ENCODE assay signal across 1 cellular context in the genomic region with DNA sequence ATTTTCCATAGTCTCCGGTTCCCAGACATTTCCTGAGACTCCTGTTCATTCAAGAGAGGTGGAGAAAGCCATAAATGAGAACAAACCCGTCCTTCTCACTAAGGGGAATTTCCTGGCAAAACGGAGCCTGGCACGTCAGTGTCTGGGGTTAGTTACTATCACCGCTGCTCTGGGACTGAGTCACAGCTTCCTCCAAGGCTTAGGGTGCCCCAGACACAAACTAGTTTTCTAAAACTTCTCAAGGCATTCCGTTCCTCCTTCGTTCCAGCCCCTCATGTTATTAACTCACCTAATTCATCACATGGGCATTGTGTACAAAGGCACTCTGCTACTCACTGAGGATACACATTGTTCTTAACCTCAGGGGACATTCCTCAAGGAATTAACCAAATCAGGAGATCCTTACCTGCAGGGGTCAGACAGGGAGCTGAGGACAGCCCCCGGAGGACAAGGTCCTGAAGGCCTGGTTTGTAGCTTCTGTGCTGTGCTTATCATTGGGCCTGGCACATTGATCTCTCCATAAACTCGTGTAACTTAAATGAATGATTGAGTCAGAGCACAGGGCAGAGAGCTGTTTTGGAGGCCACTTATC.
TF ChIP-seq lines count a peak whose summit lies in the region.

No MANE protein-coding gene starts in this region.

TF ChIP-seq in GM12878, 131 proteins besides CTCF, POLR2A, EP300 and RAD21 (continued from another document and continues in another):
- TF ChIP-seq ZNF207 (IDR thresholded peaks at IDR 0.05; ENCODE audit: borderline replicate concordance) (no peak), FOXK2 (IDR thresholded peaks at IDR 0.05) (no peak), RELA (IDR thresholded peaks at IDR 0.05; ENCODE audit: borderline replicate concordance, partially characterized antibody) (peak; percentile 81), SIX5 (IDR thresholded peaks at IDR 0.05; ENCODE audit: low read depth, low read length, severe bottlenecking) (no peak), CHD2 (IDR thresholded peaks at IDR 0.05; ENCODE audit: borderline replicate concordance, low read depth, low read length) (no peak), SPI1 (IDR thresholded peaks at IDR 0.05; ENCODE audit: borderline replicate concordance, insufficient read depth, low read depth, low read length) (no peak), CHD4 (IDR thresholded peaks at IDR 0.05) (no peak), SMARCA5 (IDR thresholded peaks at IDR 0.05) (no peak), BCL11A (IDR thresholded peaks at IDR 0.05; ENCODE audit: low read depth, low read length) (peak; percentile 55; the same call in 1 of the 2 replicates), ZNF24 (IDR thresholded peaks at IDR 0.05) (no peak), ZBED1 (IDR thresholded peaks at IDR 0.05; ENCODE audit: borderline replicate concordance) (no peak; the same call in 1 of the 2 replicates), KDM1A (IDR thresholded peaks at IDR 0.05; ENCODE audit: borderline replicate concordance) (no peak), NFYA (IDR thresholded peaks at IDR 0.05; ENCODE audit: borderline replicate concordance, low read depth, low read length) (no peak), YY1 (IDR thresholded peaks at IDR 0.05; ENCODE audit: low read depth, low read length) (no peak), IKZF1 (conservative IDR thresholded peaks at IDR 0.05) (peak; percentile 84), ZZZ3 (IDR thresholded peaks at IDR 0.05; ENCODE audit: control insufficient read depth, insufficient read length, low read depth) (no peak), WRNIP1 (IDR thresholded peaks at IDR 0.05; ENCODE audit: borderline replicate concordance, low read depth, low read length) (no peak), SMAD5 (IDR thresholded peaks at IDR 0.05; ENCODE audit: low read depth) (no peak), NR2C1 (IDR thresholded peaks at IDR 0.05) (no peak), TAF1 (IDR thresholded peaks at IDR 0.05; ENCODE audit: borderline replicate concordance, low read depth, low read length) (no peak), POLR2AphosphoS2 (IDR thresholded peaks at IDR 0.05; ENCODE audit: low read depth, low read length) (no peak), KLF5 (IDR thresholded peaks at IDR 0.05; ENCODE audit: partially characterized antibody) (no peak), BRCA1 (IDR thresholded peaks at IDR 0.05; ENCODE audit: low read depth, low read length) (no peak), NFXL1 (IDR thresholded peaks at IDR 0.05; ENCODE audit: borderline replicate concordance) (no peak), EED (IDR thresholded peaks at IDR 0.05; ENCODE audit: low read depth) (peak; percentile 95), CEBPB (IDR thresholded peaks at IDR 0.05; ENCODE audit: borderline replicate concordance in 1 of 2, low read depth in 2 of 2, low read length in 2 of 2) (no peak), GABPA (IDR thresholded peaks at IDR 0.05; ENCODE audit: low read depth) (no peak)
- TF ChIP-seq, protein P1, sequence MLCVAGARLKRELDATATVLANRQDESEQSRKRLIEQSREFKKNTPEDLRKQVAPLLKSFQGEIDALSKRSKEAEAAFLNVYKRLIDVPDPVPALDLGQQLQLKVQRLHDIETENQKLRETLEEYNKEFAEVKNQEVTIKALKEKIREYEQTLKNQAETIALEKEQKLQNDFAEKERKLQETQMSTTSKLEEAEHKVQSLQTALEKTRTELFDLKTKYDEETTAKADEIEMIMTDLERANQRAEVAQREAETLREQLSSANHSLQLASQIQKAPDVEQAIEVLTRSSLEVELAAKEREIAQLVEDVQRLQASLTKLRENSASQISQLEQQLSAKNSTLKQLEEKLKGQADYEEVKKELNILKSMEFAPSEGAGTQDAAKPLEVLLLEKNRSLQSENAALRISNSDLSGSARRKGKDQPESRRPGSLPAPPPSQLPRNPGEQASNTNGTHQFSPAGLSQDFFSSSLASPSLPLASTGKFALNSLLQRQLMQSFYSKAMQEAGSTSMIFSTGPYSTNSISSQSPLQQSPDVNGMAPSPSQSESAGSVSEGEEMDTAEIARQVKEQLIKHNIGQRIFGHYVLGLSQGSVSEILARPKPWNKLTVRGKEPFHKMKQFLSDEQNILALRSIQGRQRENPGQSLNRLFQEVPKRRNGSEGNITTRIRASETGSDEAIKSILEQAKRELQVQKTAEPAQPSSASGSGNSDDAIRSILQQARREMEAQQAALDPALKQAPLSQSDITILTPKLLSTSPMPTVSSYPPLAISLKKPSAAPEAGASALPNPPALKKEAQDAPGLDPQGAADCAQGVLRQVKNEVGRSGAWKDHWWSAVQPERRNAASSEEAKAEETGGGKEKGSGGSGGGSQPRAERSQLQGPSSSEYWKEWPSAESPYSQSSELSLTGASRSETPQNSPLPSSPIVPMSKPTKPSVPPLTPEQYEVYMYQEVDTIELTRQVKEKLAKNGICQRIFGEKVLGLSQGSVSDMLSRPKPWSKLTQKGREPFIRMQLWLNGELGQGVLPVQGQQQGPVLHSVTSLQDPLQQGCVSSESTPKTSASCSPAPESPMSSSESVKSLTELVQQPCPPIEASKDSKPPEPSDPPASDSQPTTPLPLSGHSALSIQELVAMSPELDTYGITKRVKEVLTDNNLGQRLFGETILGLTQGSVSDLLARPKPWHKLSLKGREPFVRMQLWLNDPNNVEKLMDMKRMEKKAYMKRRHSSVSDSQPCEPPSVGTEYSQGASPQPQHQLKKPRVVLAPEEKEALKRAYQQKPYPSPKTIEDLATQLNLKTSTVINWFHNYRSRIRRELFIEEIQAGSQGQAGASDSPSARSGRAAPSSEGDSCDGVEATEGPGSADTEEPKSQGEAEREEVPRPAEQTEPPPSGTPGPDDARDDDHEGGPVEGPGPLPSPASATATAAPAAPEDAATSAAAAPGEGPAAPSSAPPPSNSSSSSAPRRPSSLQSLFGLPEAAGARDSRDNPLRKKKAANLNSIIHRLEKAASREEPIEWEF (IDR thresholded peaks at IDR 0.05; ENCODE audit: insufficient replicate concordance, low read depth, low read length): no peak
- TF ChIP-seq, protein P2, sequence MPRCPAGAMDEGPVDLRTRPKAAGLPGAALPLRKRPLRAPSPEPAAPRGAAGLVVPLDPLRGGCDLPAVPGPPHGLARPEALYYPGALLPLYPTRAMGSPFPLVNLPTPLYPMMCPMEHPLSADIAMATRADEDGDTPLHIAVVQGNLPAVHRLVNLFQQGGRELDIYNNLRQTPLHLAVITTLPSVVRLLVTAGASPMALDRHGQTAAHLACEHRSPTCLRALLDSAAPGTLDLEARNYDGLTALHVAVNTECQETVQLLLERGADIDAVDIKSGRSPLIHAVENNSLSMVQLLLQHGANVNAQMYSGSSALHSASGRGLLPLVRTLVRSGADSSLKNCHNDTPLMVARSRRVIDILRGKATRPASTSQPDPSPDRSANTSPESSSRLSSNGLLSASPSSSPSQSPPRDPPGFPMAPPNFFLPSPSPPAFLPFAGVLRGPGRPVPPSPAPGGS (IDR thresholded peaks at IDR 0.05; ENCODE audit: borderline replicate concordance, insufficient read depth, low read depth, low read length, poor library complexity, severe bottlenecking): no peak
- TF ChIP-seq, protein P3, sequence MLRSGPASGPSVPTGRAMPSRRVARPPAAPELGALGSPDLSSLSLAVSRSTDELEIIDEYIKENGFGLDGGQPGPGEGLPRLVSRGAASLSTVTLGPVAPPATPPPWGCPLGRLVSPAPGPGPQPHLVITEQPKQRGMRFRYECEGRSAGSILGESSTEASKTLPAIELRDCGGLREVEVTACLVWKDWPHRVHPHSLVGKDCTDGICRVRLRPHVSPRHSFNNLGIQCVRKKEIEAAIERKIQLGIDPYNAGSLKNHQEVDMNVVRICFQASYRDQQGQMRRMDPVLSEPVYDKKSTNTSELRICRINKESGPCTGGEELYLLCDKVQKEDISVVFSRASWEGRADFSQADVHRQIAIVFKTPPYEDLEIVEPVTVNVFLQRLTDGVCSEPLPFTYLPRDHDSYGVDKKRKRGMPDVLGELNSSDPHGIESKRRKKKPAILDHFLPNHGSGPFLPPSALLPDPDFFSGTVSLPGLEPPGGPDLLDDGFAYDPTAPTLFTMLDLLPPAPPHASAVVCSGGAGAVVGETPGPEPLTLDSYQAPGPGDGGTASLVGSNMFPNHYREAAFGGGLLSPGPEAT (IDR thresholded peaks at IDR 0.05; ENCODE audit: low read depth): peak; percentile 91
- TF ChIP-seq, protein P4, sequence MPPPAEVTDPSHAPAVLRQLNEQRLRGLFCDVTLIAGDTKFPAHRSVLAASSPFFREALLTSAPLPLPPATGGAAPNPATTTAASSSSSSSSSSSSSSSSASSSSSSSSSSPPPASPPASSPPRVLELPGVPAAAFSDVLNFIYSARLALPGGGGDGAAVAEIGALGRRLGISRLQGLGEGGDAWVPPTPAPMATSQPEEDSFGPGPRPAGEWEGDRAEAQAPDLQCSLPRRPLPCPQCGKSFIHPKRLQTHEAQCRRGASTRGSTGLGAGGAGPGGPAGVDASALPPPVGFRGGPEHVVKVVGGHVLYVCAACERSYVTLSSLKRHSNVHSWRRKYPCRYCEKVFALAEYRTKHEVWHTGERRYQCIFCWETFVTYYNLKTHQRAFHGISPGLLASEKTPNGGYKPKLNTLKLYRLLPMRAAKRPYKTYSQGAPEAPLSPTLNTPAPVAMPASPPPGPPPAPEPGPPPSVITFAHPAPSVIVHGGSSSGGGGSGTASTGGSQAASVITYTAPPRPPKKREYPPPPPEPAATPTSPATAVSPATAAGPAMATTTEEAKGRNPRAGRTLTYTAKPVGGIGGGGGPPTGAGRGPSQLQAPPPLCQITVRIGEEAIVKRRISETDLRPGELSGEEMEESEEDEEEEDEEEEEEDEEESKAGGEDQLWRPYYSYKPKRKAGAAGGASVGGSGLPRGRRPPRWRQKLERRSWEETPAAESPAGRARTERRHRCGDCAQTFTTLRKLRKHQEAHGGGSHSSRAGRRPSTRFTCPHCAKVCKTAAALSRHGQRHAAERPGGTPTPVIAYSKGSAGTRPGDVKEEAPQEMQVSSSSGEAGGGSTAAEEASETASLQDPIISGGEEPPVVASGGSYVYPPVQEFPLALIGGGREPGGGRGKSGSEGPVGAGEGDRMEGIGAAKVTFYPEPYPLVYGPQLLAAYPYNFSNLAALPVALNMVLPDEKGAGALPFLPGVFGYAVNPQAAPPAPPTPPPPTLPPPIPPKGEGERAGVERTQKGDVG (CRISPR knock-in tag; IDR thresholded peaks at IDR 0.05): no peak
- TF ChIP-seq, protein P5, sequence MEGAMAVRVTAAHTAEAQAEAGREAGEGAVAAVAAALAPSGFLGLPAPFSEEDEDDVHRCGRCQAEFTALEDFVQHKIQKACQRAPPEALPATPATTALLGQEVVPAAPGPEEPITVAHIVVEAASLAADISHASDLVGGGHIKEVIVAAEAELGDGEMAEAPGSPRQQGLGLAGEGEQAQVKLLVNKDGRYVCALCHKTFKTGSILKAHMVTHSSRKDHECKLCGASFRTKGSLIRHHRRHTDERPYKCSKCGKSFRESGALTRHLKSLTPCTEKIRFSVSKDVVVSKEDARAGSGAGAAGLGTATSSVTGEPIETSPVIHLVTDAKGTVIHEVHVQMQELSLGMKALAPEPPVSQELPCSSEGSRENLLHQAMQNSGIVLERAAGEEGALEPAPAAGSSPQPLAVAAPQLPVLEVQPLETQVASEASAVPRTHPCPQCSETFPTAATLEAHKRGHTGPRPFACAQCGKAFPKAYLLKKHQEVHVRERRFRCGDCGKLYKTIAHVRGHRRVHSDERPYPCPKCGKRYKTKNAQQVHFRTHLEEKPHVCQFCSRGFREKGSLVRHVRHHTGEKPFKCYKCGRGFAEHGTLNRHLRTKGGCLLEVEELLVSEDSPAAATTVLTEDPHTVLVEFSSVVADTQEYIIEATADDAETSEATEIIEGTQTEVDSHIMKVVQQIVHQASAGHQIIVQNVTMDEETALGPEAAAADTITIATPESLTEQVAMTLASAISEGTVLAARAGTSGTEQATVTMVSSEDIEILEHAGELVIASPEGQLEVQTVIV (IDR thresholded peaks at IDR 0.05; ENCODE audit: borderline replicate concordance, partially characterized antibody): no peak
- TF ChIP-seq, protein P6, sequence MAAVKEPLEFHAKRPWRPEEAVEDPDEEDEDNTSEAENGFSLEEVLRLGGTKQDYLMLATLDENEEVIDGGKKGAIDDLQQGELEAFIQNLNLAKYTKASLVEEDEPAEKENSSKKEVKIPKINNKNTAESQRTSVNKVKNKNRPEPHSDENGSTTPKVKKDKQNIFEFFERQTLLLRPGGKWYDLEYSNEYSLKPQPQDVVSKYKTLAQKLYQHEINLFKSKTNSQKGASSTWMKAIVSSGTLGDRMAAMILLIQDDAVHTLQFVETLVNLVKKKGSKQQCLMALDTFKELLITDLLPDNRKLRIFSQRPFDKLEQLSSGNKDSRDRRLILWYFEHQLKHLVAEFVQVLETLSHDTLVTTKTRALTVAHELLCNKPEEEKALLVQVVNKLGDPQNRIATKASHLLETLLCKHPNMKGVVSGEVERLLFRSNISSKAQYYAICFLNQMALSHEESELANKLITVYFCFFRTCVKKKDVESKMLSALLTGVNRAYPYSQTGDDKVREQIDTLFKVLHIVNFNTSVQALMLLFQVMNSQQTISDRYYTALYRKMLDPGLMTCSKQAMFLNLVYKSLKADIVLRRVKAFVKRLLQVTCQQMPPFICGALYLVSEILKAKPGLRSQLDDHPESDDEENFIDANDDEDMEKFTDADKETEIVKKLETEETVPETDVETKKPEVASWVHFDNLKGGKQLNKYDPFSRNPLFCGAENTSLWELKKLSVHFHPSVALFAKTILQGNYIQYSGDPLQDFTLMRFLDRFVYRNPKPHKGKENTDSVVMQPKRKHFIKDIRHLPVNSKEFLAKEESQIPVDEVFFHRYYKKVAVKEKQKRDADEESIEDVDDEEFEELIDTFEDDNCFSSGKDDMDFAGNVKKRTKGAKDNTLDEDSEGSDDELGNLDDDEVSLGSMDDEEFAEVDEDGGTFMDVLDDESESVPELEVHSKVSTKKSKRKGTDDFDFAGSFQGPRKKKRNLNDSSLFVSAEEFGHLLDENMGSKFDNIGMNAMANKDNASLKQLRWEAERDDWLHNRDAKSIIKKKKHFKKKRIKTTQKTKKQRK (IDR thresholded peaks at IDR 0.05; ENCODE audit: low read depth, low read length): no peak
- TF ChIP-seq, protein P7, sequence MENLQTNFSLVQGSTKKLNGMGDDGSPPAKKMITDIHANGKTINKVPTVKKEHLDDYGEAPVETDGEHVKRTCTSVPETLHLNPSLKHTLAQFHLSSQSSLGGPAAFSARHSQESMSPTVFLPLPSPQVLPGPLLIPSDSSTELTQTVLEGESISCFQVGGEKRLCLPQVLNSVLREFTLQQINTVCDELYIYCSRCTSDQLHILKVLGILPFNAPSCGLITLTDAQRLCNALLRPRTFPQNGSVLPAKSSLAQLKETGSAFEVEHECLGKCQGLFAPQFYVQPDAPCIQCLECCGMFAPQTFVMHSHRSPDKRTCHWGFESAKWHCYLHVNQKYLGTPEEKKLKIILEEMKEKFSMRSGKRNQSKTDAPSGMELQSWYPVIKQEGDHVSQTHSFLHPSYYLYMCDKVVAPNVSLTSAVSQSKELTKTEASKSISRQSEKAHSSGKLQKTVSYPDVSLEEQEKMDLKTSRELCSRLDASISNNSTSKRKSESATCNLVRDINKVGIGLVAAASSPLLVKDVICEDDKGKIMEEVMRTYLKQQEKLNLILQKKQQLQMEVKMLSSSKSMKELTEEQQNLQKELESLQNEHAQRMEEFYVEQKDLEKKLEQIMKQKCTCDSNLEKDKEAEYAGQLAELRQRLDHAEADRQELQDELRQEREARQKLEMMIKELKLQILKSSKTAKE (IDR thresholded peaks at IDR 0.05; ENCODE audit: low read depth, poor library complexity, severe bottlenecking): peak; percentile 77
